2 cellular contexts compared by ENCODE assay signal in genomic region chr12:122872815-122873361, GRCh38.
TF ChIP-seq lines count a peak whose summit lies in the region.

No MANE protein-coding gene starts in this region.

TF ChIP-seq in IMR-90, 13 proteins besides CTCF, POLR2A, EP300 and RAD21 (continued from another document):
- no peak for TF ChIP-seq USF2 (IDR thresholded peaks at IDR 0.05; ENCODE audit: low read depth, low read length)
TF ChIP-seq in IMR-90: peak in this region for 1.

TF ChIP-seq in neural cell, 6 proteins besides CTCF, POLR2A, EP300 and RAD21:
- TF ChIP-seq REST (IDR thresholded peaks at IDR 0.05; ENCODE audit: borderline replicate concordance) (no peak), TAF1 (IDR thresholded peaks at IDR 0.05; ENCODE audit: low read depth) (no peak), POLR2AphosphoS5 (IDR thresholded peaks at IDR 0.05) (no peak), MXI1 (conservative IDR thresholded peaks at IDR 0.05; ENCODE audit: poor library complexity, severe bottlenecking) (no peak), EZH2 (IDR thresholded peaks at IDR 0.05; ENCODE audit: borderline replicate concordance, insufficient read depth, low read length, poor library complexity, severe bottlenecking) (no peak), SMC3 (conservative IDR thresholded peaks at IDR 0.05; ENCODE audit: poor library complexity) (no peak)
